8 cellular contexts compared by ENCODE assay signal in genomic region chr22:35257321-35258143, GRCh38. TPM values are rescaled to one million over a fixed set of nuclear protein-coding genes. Genes with fewer than 3 reads are reported as not detected.
A peak's percentile ranks its signal among the peaks of the same experiment; 100 is the strongest.
DNase-seq lines count a peak whose midpoint lies in the region; ATAC-seq lines count a peak whose summit lies in the region.

TSS of gene HMGXB4 (plus strand) at chr22:35257493. CDS start at chr22:35262391, 4,898 bp downstream.

- H3K4me1 ChIP-seq in HUES6 (ENCODE audit: control insufficient read depth, insufficient read depth, low read length) (peaks cover 18% of the 10 kb centered on the region; the same call in 1 of the 2 replicates), mononuclear cell (ENCODE audit: insufficient read depth, low read length) (peaks cover 12% of the 10 kb centered on the region)

- no peaks in the 10 kb centered on the region for H3K27me3 ChIP-seq in HUES6 (ENCODE audit: control insufficient read depth, insufficient read depth, low read length)
- no peaks in the 10 kb centered on the region for H3K27me3 ChIP-seq in mononuclear cell (ENCODE audit: insufficient read depth, low read length)

- no peaks in the 10 kb centered on the region for H3K9me3 ChIP-seq in HUES6 (ENCODE audit: control insufficient read depth, insufficient read depth, low read depth, low read length)
- H3K9me3 ChIP-seq in mononuclear cell (ENCODE audit: low read depth, low read length), result no peaks in the 10 kb centered on the region

- ATAC-seq in GM21423 (IDR thresholded peaks at IDR 0.05; ENCODE audit: unreplicated experiment), result peak; percentile 80

- H3K27ac ChIP-seq in HUES6 (ENCODE audit: low read depth, low read length) (peak within 1 kb of the TSS; percentile 99), epithelial cell of prostate (peak within 1 kb of the TSS; percentile 58)

- peak within 1 kb of the TSS; percentile 90 for H3K9ac ChIP-seq in HUES6 (ENCODE audit: low read length)

- H3K4me3 ChIP-seq in HUES6 (ENCODE audit: low read depth, low read length) (peak within 1 kb of the TSS; percentile 96), mononuclear cell (ENCODE audit: low read length) (peak within 1 kb of the TSS; percentile 65)

- peaks cover 15% of the 10 kb centered on the region for H3K36me3 ChIP-seq in HUES6 (ENCODE audit: control insufficient read depth, insufficient read depth, low read length)

- DNase-seq in DMS 273 treated with DMSO at 0.1 percent for 48 hours (lab: John Stamatoyannopoulos, UW), result peak; percentile 29
- peak; percentile 13 for DNase-seq in OCI-M2 (lab: John Stamatoyannopoulos, UW; ENCODE audit: unreplicated experiment)
- DNase-seq in activated T-cell treated with anti-CD3 and anti-CD28 coated beads for 4 hours, result peak; percentile 83
- DNase-seq in epithelial cell of prostate (ENCODE audit: low read depth, low spot score), result peak; percentile 52
- DNase-seq in stimulated activated CD8-positive, alpha-beta memory T cell treated with anti-CD3 and anti-CD28 coated beads, Interleukin-2, amount 100 ng/mL, for 48 hours (ENCODE audit: low read depth in 2 of 2), result peak; percentile 75 to 81

RNA-seq across cellular contexts. Expression of gene HMGXB4, which starts in this region (rescaled TPM):
- total RNA-seq in mononuclear cell, result 35.1 TPM

Comparison
In these comparisons a context has a peak if more than half of its experiments do, and no peak if none do; other contexts are left out.
1. Peak in every context shown above with its lines: DNase-seq, ATAC-seq, H3K4me3 ChIP-seq and H3K27ac ChIP-seq.
2. DNase-seq: peak in every context shown above with its lines; median percentile 83 in activated T-cell treated with anti-CD3 and anti-CD28 coated beads for 4 hours; 78 in stimulated activated CD8-positive, alpha-beta memory T cell treated with anti-CD3 and anti-CD28 coated beads, Interleukin-2, amount 100 ng/mL, for 48 hours; 52 in epithelial cell of prostate; 29 in DMS 273 treated with DMSO at 0.1 percent for 48 hours; 13 in OCI-M2.